In the genomic region with DNA sequence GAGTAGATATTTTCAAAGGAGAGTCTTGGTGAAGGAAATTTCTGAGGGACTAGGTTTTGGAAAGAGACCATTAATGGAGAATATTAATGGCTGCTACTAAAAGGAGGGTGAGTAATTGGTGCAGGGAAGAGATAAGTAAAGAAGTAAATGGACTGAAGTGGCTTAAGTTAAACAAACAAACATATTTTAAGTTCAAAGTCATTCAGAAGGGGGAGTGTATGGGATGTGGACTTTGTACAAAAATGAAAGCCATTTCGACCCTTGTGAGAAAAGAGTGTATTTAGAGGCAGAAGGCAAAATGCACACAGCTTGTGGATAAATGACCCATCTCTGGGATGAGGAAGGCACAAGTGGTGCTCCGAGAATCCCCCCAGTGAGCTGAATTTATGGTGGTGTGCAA, we compare ENCODE assay signal across 15 cellular contexts.
DNase-seq lines count a peak whose midpoint lies in the region; ATAC-seq and TF ChIP-seq lines count a peak whose summit lies in the region.
"Had no signal": no experiment of that assay in that cellular context is flagged by ENCODE, and none has a peak within 500 bp of the region (broad histone marks: within the 10 kb centered on the region; RNA-seq: fewer than 3 reads in every experiment).

No MANE protein-coding gene starts in this region.

- H2AFZ ChIP-seq in OCI-LY3 (ENCODE audit: low read depth, low read length): no peak overlapping the region
- H2AFZ ChIP-seq in smooth muscle cell (ENCODE audit: low read depth): no peak overlapping the region

- H3F3A ChIP-seq in smooth muscle cell (ENCODE audit: low read depth): no peaks in the 10 kb centered on the region

- H3K79me2 ChIP-seq in OCI-LY3 (ENCODE audit: low read length) (no peaks in the 10 kb centered on the region), smooth muscle cell (ENCODE audit: low read depth) (no peaks in the 10 kb centered on the region)

- DNase-seq in iris pigment epithelial cell (ENCODE audit: low read depth): peak; percentile 19
- no peak for DNase-seq in smooth muscle cell (lab: John Stamatoyannopoulos, UW; ENCODE audit: unreplicated experiment)
- DNase-seq in hypothalamus (lab: John Stamatoyannopoulos, UW): no peak
- no peak for DNase-seq in mucosa of gallbladder (ENCODE audit: low spot score)
- DNase-seq: ACHN; CD4-positive, alpha-beta memory T cell; DND-41; GF-D8; HFFc6; KBM-7 had no signal

- H3K4me1 ChIP-seq in BLaER1 treated with 17β-estradiol and CSF1 and Interleukin-3, amounts not matched to agents 10 nM and 100 nM: peaks cover 6 to 45% (median 12%) of the 10 kb centered on the region in 10 experiments; a peak in 18 of 20 replicates
- H3K4me1 ChIP-seq in OCI-LY3 (ENCODE audit: low read length) (peaks cover 30% of the 10 kb centered on the region), smooth muscle cell (ENCODE audit: low read depth) (no peaks in the 10 kb centered on the region)
- H3K4me1 ChIP-seq: HAP-1 had no signal

- TF ChIP-seq CTCF in OCI-LY3 (IDR thresholded peaks at IDR 0.05; ENCODE audit: low read depth, low read length) (no peak), smooth muscle cell (IDR thresholded peaks at IDR 0.05; ENCODE audit: borderline replicate concordance, insufficient read depth, poor library complexity, severe bottlenecking) (no peak)

- H3K36me3 ChIP-seq in BLaER1 treated with 17β-estradiol and CSF1 and Interleukin-3, amounts not matched to agents 10 nM and 100 nM: peaks cover 0 to 47% (median 0%) of the 10 kb centered on the region in 11 experiments; a peak in 6 of 22 replicates
- H3K36me3 ChIP-seq in OCI-LY3 (replicated peaks; ENCODE audit: low read depth, low read length) (peaks cover 6% of the 10 kb centered on the region), smooth muscle cell (ENCODE audit: low read depth) (no peaks in the 10 kb centered on the region)
- H3K36me3 ChIP-seq: HAP-1 had no signal

- peak overlapping the region; percentile 4 to 81 (median 44); a peak in 20 of 22 replicates for H3K4me2 ChIP-seq in BLaER1 treated with 17β-estradiol and CSF1 and Interleukin-3, amounts not matched to agents 10 nM and 100 nM
- H3K4me2 ChIP-seq in OCI-LY3 (ENCODE audit: low read length) (peak overlapping the region; percentile 51), smooth muscle cell (peak overlapping the region; percentile 44)

- H4K20me1 ChIP-seq in BLaER1 treated with 17β-estradiol and CSF1 and Interleukin-3, amounts not matched to agents 10 nM and 100 nM: no peaks in the 10 kb centered on the region
- H4K20me1 ChIP-seq in OCI-LY3 (ENCODE audit: insufficient read depth, low read length): no peaks in the 10 kb centered on the region
- no peaks in the 10 kb centered on the region for H4K20me1 ChIP-seq in smooth muscle cell (ENCODE audit: low read depth)

- no peak overlapping the region for H3K4me3 ChIP-seq in BLaER1 treated with 17β-estradiol and CSF1 and Interleukin-3, amounts not matched to agents 10 nM and 100 nM
- H3K4me3 ChIP-seq in OCI-LY3 (ENCODE audit: low read length): peak overlapping the region; percentile 27; the same call in 1 of the 2 replicates
- no peak overlapping the region for H3K4me3 ChIP-seq in smooth muscle cell
- H3K4me3 ChIP-seq: HAP-1 had no signal

- peak overlapping the region in 1 of 11 experiments; percentile 20; a peak in 1 of 22 replicates for H3K27ac ChIP-seq in BLaER1 treated with 17β-estradiol and CSF1 and Interleukin-3, amounts not matched to agents 10 nM and 100 nM
- H3K27ac ChIP-seq in OCI-LY3 (ENCODE audit: low read length) (no peak overlapping the region), smooth muscle cell (ENCODE audit: low read depth) (no peak overlapping the region)
- H3K27ac ChIP-seq: C4-2B had no signal

- H3K9ac ChIP-seq in BLaER1 treated with 17β-estradiol and CSF1 and Interleukin-3, amounts not matched to agents 10 nM and 100 nM: no peak overlapping the region
- no peak overlapping the region for H3K9ac ChIP-seq in OCI-LY3 (ENCODE audit: low read length)
- no peak overlapping the region for H3K9ac ChIP-seq in smooth muscle cell (ENCODE audit: low read depth)

- no peak for ATAC-seq in esophagus mucosa

- peaks cover 0 to 6% (median 0%) of the 10 kb centered on the region in 11 experiments; a peak in 1 of 22 replicates for H3K9me3 ChIP-seq in BLaER1 treated with 17β-estradiol and CSF1 and Interleukin-3, amounts not matched to agents 10 nM and 100 nM (replicated peaks in 1 of 11)
- H3K9me3 ChIP-seq in OCI-LY3 (ENCODE audit: insufficient read depth, low read length) (no peaks in the 10 kb centered on the region), smooth muscle cell (replicated peaks; ENCODE audit: low read depth) (no peaks in the 10 kb centered on the region)
- H3K9me3 ChIP-seq: HAP-1 had no signal

- WGBS in smooth muscle cell (ENCODE audit: low lambda C conversion rate): 45% methylated on average over 2 of the region's 2 CpGs

- no peaks in the 10 kb centered on the region for H3K27me3 ChIP-seq in BLaER1 treated with 17β-estradiol and CSF1 and Interleukin-3, amounts not matched to agents 10 nM and 100 nM
- H3K27me3 ChIP-seq in OCI-LY3 (ENCODE audit: low read depth, low read length) (no peaks in the 10 kb centered on the region), smooth muscle cell (ENCODE audit: low read depth) (no peaks in the 10 kb centered on the region)
